Comparison of ENCODE assay signal across 9 cellular contexts in genomic region chrX:134237363-134237702, GRCh38. TPM values are rescaled to one million over a fixed set of nuclear protein-coding genes. Genes with fewer than 3 reads are reported as not detected.
DNase-seq lines count a peak whose midpoint lies in the region; ATAC-seq and TF ChIP-seq lines count a peak whose summit lies in the region.
"Had no signal": no experiment of that assay in that cellular context is flagged by ENCODE, and none has a peak within 500 bp of the region (broad histone marks: within the 10 kb centered on the region; RNA-seq: fewer than 3 reads in every experiment).

No MANE protein-coding gene starts in this region.

- H3K9me3 ChIP-seq in PC-3 (ENCODE audit: low read length) (no peaks in the 10 kb centered on the region), gastroesophageal sphincter (no peaks in the 10 kb centered on the region), parathyroid adenoma (ENCODE audit: control insufficient read depth, low read length) (no peaks in the 10 kb centered on the region)

- TF ChIP-seq EP300 in gastroesophageal sphincter (IDR thresholded peaks at IDR 0.05), result no peak

- H2AFZ ChIP-seq in PC-3 (ENCODE audit: low read length), result peak overlapping the region; percentile 92
- H2AFZ ChIP-seq in parathyroid adenoma, result peak overlapping the region; percentile 80

- intact Hi-C loops in PC-3 (cut with micrococcal nuclease), result no loop called here

- H3K36me3 ChIP-seq in PC-3 (ENCODE audit: low read depth, low read length), result no peaks in the 10 kb centered on the region
- H3K36me3 ChIP-seq in gastroesophageal sphincter, result no peaks in the 10 kb centered on the region
- H3K36me3 ChIP-seq in parathyroid adenoma (ENCODE audit: control insufficient read depth, insufficient read depth, low read length), result no peaks in the 10 kb centered on the region

- H4K20me1 ChIP-seq in PC-3 (ENCODE audit: low read length), result no peaks in the 10 kb centered on the region

- peak overlapping the region; percentile 93 for H3K4me2 ChIP-seq in PC-3 (ENCODE audit: low read length)
- H3K4me2 ChIP-seq in parathyroid adenoma (ENCODE audit: low read length), result peak overlapping the region; percentile 67

- H3K4me3 ChIP-seq in PC-3 (ENCODE audit: low read length) (peak overlapping the region; percentile 74), gastroesophageal sphincter (peak overlapping the region; percentile 40 to 56), parathyroid adenoma (ENCODE audit: low read depth, low read length) (peak overlapping the region; percentile 66)

- H3K4me1 ChIP-seq in PC-3 (ENCODE audit: insufficient read depth, low read length), result peaks cover 26% of the 10 kb centered on the region
- H3K4me1 ChIP-seq in gastroesophageal sphincter, result no peaks in the 10 kb centered on the region
- H3K4me1 ChIP-seq in parathyroid adenoma, result no peaks in the 10 kb centered on the region

- DNase-seq in ELF-1 (ENCODE audit: low read depth, low spot score) (peak; percentile 41), PC-3 (no peak), SIG-M5 (lab: John Stamatoyannopoulos, UW) (no peak), NCI-H2171 treated with DMSO at 0.1 percent for 48 hours (lab: John Stamatoyannopoulos, UW) (no peak), medulla oblongata (ENCODE audit: extremely low spot score) (no peak), NCI-H526 treated with DMSO at 0.1 percent for 48 hours (lab: John Stamatoyannopoulos, UW) (no peak)
- DNase-seq: NCI-H510A had no signal

- H3K79me2 ChIP-seq in PC-3 (ENCODE audit: low read length) (no peaks in the 10 kb centered on the region), parathyroid adenoma (no peaks in the 10 kb centered on the region)

- CTCF ChIA-PET in PC-3 (lab: Charles Lee), result no interaction called here

- H3K9ac ChIP-seq in PC-3 (ENCODE audit: low read length) (no peak overlapping the region), parathyroid adenoma (no peak overlapping the region)

- TF ChIP-seq CTCF in PC-3 (conservative IDR thresholded peaks at IDR 0.05; ENCODE audit: low read depth, low read length) (no peak), gastroesophageal sphincter (IDR thresholded peaks at IDR 0.05) (no peak), parathyroid adenoma (IDR thresholded peaks at IDR 0.05) (peak; percentile 3)

- H3K27ac ChIP-seq in PC-3 (ENCODE audit: low read length) (no peak overlapping the region), gastroesophageal sphincter (no peak overlapping the region), parathyroid adenoma (no peak overlapping the region)

- ATAC-seq in PC-3 (peak; percentile 16), gastroesophageal sphincter (no peak)

- POLR2A ChIA-PET in PC-3 (lab: Charles Lee; ENCODE audit: unreplicated experiment), result no interaction called here

- no TSS peak for BruUV-seq in PC-3 (replicated peaks; lab: Mats Ljungman, UMichigan)

- no peaks in the 10 kb centered on the region for H3K27me3 ChIP-seq in PC-3 (ENCODE audit: low read length)
- no peaks in the 10 kb centered on the region for H3K27me3 ChIP-seq in gastroesophageal sphincter
- H3K27me3 ChIP-seq in parathyroid adenoma (ENCODE audit: control insufficient read depth, insufficient read depth, low read length), result no peaks in the 10 kb centered on the region

- no peaks in the 10 kb centered on the region for H3F3A ChIP-seq in PC-3 (ENCODE audit: low read length, unreplicated experiment)

- H3K9me2 ChIP-seq in PC-3 (replicated peaks; ENCODE audit: low read length), result no peaks in the 10 kb centered on the region

- 38% methylated on average over 3 of the region's 23 CpGs; no CpG with 5 or more reads in 1 of the 2 donors for WGBS in gastroesophageal sphincter (ENCODE audit: low coverage in 1 of 2), 2 donors

- no peak for TF ChIP-seq POLR2A in gastroesophageal sphincter (IDR thresholded peaks at IDR 0.05)

RNA-seq across cellular contexts. Expression of gene CCDC160, which starts 0.4 kb away (rescaled TPM):
- total RNA-seq in PC-3 (2014; rRNA removed) (0.23 and 0.33 TPM in 2 replicates), gastroesophageal sphincter (under 1 TPM in 1 of 4 donors, not detected in 3; 0.67 TPM)
